Comparison of ENCODE assay signal across 22 cellular contexts in genomic region chr16:47198180-47198575, GRCh38.
"Had no signal": no experiment of that assay in that cellular context is flagged by ENCODE, and none has a peak within 500 bp of the region (broad histone marks: within the 10 kb centered on the region; RNA-seq: fewer than 3 reads in every experiment).

No MANE protein-coding gene starts in this region.

- H3K4me3 ChIP-seq: ascending aorta, esophagus muscularis mucosa, gastroesophageal sphincter, hepatocyte, mucosa of descending colon, spleen, suprapubic skin, tibial artery had no signal

- DNase-seq: activated CD4-positive, alpha-beta memory T cell treated with anti-CD3 and anti-CD28 coated beads for 36 hours; activated CD4-positive, alpha-beta T cell treated with anti-CD3 and anti-CD28 coated beads, Interleukin-2, amount 10 ng/mL, durations not matched to agents 24 days and 14 days; activated CD4-positive, CD25-positive, alpha-beta regulatory T cell treated with anti-CD3 and anti-CD28 coated beads, Interleukin-2, amount 50 U/mL, for 72 hours; activated CD8-positive, alpha-beta memory T cell treated with anti-CD3 and anti-CD28 coated beads, Interleukin-2, amount 50 U/mL, for 4 hours; activated effector memory CD4-positive, alpha-beta T cell treated with anti-CD3 and anti-CD28 coated beads, Interleukin-2, amount 50 U/mL, for 16 hours; activated naive CD4-positive, alpha-beta T cell treated with anti-CD3 and anti-CD28 coated beads, Interleukin-2, amount 10 ng/mL, durations not matched to agents 7 days and 5 days; activated naive CD8-positive, alpha-beta T cell treated with anti-CD3 and anti-CD28 coated beads, Interleukin-2, amount 10 ng/mL, durations not matched to agents 7 days and 5 days; activated T-cell treated with anti-CD3 and anti-CD28 coated beads, Interleukin-2, amount 50 U/mL, for 1 hour; caudate nucleus; endodermal cell; mucosa of descending colon; spleen; stimulated activated naive CD4-positive, alpha-beta T cell; T-helper 17 cell; T1000 had no signal

- ATAC-seq: gastroesophageal sphincter; mucosa of descending colon; natural killer cell treated with Interleukin-12 subunit alpha and Interleukin-12 subunit beta and Interleukin-15 and Interleukin-18, amount 100 ng/mL, for 72 hours; T-helper 17 cell had no signal
